Comparison of ENCODE assay signal across 14 cellular contexts in genomic region chr18:48824231-48824970, GRCh38.
DNase-seq lines count a peak whose midpoint lies in the region; ATAC-seq lines count a peak whose summit lies in the region.
"Had no signal": no experiment of that assay in that cellular context is flagged by ENCODE, and none has a peak within 500 bp of the region (broad histone marks: within the 10 kb centered on the region; RNA-seq: fewer than 3 reads in every experiment).

No MANE protein-coding gene starts in this region.

- ATAC-seq in left cardiac atrium (no peak), Right ventricle myocardium inferior (no peak), right cardiac atrium (no peak)
- ATAC-seq: esophagus mucosa, PC-3 had no signal

- H3K4ac ChIP-seq in trophoblast cell (ENCODE audit: low read depth, low read length): no peak overlapping the region

- no peaks in the 10 kb centered on the region for H3K27me3 ChIP-seq in right cardiac atrium (ENCODE audit: control insufficient read depth, insufficient read depth)
- no peaks in the 10 kb centered on the region for H3K27me3 ChIP-seq in trophoblast cell (ENCODE audit: insufficient read depth, low read length)

- no peak overlapping the region for H3K14ac ChIP-seq in trophoblast cell (ENCODE audit: low read length)

- H4K8ac ChIP-seq in trophoblast cell (ENCODE audit: low read depth, low read length): peak overlapping the region; percentile 25

- 84% methylated on average over 14 of the region's 14 CpGs for WGBS in right cardiac atrium
- WGBS in trophoblast cell (ENCODE audit: extremely low coverage, insufficient coverage, insufficient read length): no CpG with 5 or more reads among the region's 14 CpGs

- H3K4me2 ChIP-seq in trophoblast cell (ENCODE audit: low read length): no peak overlapping the region

- DNase-seq in left cardiac atrium: peak; percentile 17
- no peak for DNase-seq in Right ventricle myocardium inferior (ENCODE audit: missing footprints)
- peak; percentile 2 to 28 (median 25) for DNase-seq in right cardiac atrium
- no peak for DNase-seq in trophoblast cell
- DNase-seq in NCI-H2227 treated with DMSO at 0.1 percent for 48 hours (lab: John Stamatoyannopoulos, UW): no peak
- DNase-seq in NCI-H748 treated with DMSO at 0.1 percent for 48 hours (lab: John Stamatoyannopoulos, UW): no peak
- no peak for DNase-seq in iPS-NIHi7 (ENCODE audit: extremely low spot score)
- DNase-seq in SKM-1 (lab: John Stamatoyannopoulos, UW; ENCODE audit: unreplicated experiment): no peak
- DNase-seq: NCI-H2029 treated with DMSO at 0.1 percent for 48 hours; NCI-H69; occipital lobe; PC-3; stimulated activated naive CD4-positive, alpha-beta T cell treated with Interleukin-2 at 50 U/mL for 16 hours had no signal

- intact Hi-C loops in left cardiac atrium (cut with DNase I): no loop called here
- intact Hi-C loops in Right ventricle myocardium inferior (cut with DNase I): no loop called here
- intact Hi-C loops in right cardiac atrium (cut with DNase I): loop anchor here in 3 of 4 donors (10.0 kb wide), 3 partner anchors 50 to 120 kb away; no protein-coding TSS in a partner anchor

- H4K91ac ChIP-seq in trophoblast cell (ENCODE audit: low read depth, low read length): peak overlapping the region; percentile 8

- peaks cover 35% of the 10 kb centered on the region for H3K79me1 ChIP-seq in trophoblast cell (ENCODE audit: low read length)

- peak overlapping the region; percentile 87 for H3K27ac ChIP-seq in right cardiac atrium (ENCODE audit: low read length)
- no peak overlapping the region for H3K27ac ChIP-seq in trophoblast cell (ENCODE audit: low read depth, low read length)

- no peak overlapping the region for H2BK5ac ChIP-seq in trophoblast cell (ENCODE audit: low read depth, low read length, poor library complexity)

- H2BK120ac ChIP-seq in trophoblast cell (ENCODE audit: insufficient read depth, low read length, poor library complexity): peak overlapping the region; percentile 26

- no peak overlapping the region for H3K4me3 ChIP-seq in right cardiac atrium (ENCODE audit: low read length)
- no peak overlapping the region for H3K4me3 ChIP-seq in trophoblast cell (ENCODE audit: low read depth, low read length)

- H3K18ac ChIP-seq in trophoblast cell (ENCODE audit: low read length): no peak overlapping the region

- no peak overlapping the region for H3K9ac ChIP-seq in trophoblast cell (ENCODE audit: low read length)

- H3K36me3 ChIP-seq in trophoblast cell (ENCODE audit: control insufficient read depth in 1 of 2, insufficient read depth in 2 of 2, low read length in 2 of 2): peaks cover 2 to 3% of the 10 kb centered on the region in 2 experiments

- no peaks in the 10 kb centered on the region for H3K9me3 ChIP-seq in right cardiac atrium (ENCODE audit: control insufficient read depth, low read length)
- no peaks in the 10 kb centered on the region for H3K9me3 ChIP-seq in trophoblast cell (ENCODE audit: insufficient read depth, low read depth, low read length)

- peak overlapping the region; percentile 88 for H2AK5ac ChIP-seq in trophoblast cell (ENCODE audit: low read length)

- H3K79me2 ChIP-seq in trophoblast cell (ENCODE audit: control insufficient read depth, insufficient read depth, low read length, poor library complexity): peaks cover 8% of the 10 kb centered on the region

- no peak overlapping the region for H2AFZ ChIP-seq in trophoblast cell (ENCODE audit: insufficient read depth, low read length, poor library complexity)

- no peak overlapping the region for H2BK12ac ChIP-seq in trophoblast cell (ENCODE audit: low read length)

- H3K23ac ChIP-seq in trophoblast cell (ENCODE audit: low read length): no peak overlapping the region

- no peak overlapping the region for H4K12ac ChIP-seq in trophoblast cell (ENCODE audit: low read depth, low read length)

- H3K4me1 ChIP-seq in right cardiac atrium (ENCODE audit: control insufficient read depth, insufficient read depth, low read length) (peaks cover 40% of the 10 kb centered on the region), trophoblast cell (ENCODE audit: control insufficient read depth in 1 of 2, insufficient read depth in 2 of 2, low read length in 2 of 2) (peaks cover 39 to 43% of the 10 kb centered on the region in 2 experiments)

Comparison
In these comparisons a context has a peak if more than half of its experiments do, and no peak if none do; other contexts are left out.
1. DNase-seq: peak in left cardiac atrium (single experiment) and right cardiac atrium (3 of 3); none in Right ventricle myocardium inferior (single experiment), trophoblast cell (0 of 2), NCI-H2227 treated with DMSO at 0.1 percent for 48 hours (single experiment), NCI-H748 treated with DMSO at 0.1 percent for 48 hours (single experiment), iPS-NIHi7 (single experiment) and SKM-1 (single experiment).
2. intact Hi-C loops: an anchor here in right cardiac atrium (10.0 kb wide); none called in left cardiac atrium and Right ventricle myocardium inferior.